Comparison of ENCODE assay signal across 11 cellular contexts in genomic region chr10:83990126-83990525, GRCh38.
DNase-seq lines count a peak whose midpoint lies in the region; ATAC-seq and TF ChIP-seq lines count a peak whose summit lies in the region.
"Had no signal": no experiment of that assay in that cellular context is flagged by ENCODE, and none has a peak within 500 bp of the region (broad histone marks: within the 10 kb centered on the region; RNA-seq: fewer than 3 reads in every experiment).

No MANE protein-coding gene starts in this region.

- intact Hi-C loops in vagina (cut with DNase I) (no loop called here), esophagus squamous epithelium (cut with DNase I) (no loop called here), tibial artery (cut with DNase I; ENCODE audit: low total_unique reads) (no loop called here)

- peak; percentile 92 for ATAC-seq in GM18519 (IDR thresholded peaks at IDR 0.05; ENCODE audit: low FRiP score, unreplicated experiment)
- ATAC-seq in GM21619 (IDR thresholded peaks at IDR 0.05; ENCODE audit: unreplicated experiment) = peak; percentile 92
- ATAC-seq in HG03342 (IDR thresholded peaks at IDR 0.05; ENCODE audit: unreplicated experiment) = peak; percentile 94

- DNase-seq in globus pallidus (ENCODE audit: low spot score) (peak; percentile 64), vagina (ENCODE audit: extremely low spot score in 2 of 2) (no peak), esophagus squamous epithelium (lab: John Stamatoyannopoulos, UW) (no peak), tibial artery (no peak)
- no peak for DNase-seq in activated T-cell treated with anti-CD3 and anti-CD28 coated beads, Interleukin-2, amount 50 U/mL, for 48 hours
- DNase-seq: Caco-2, T-helper 9 cell had no signal

- H3K4me3 ChIP-seq in vagina (no peak overlapping the region), esophagus squamous epithelium (no peak overlapping the region), tibial artery (no peak overlapping the region)
- H3K4me3 ChIP-seq: pancreas had no signal

- H3K4me1 ChIP-seq in vagina (no peaks in the 10 kb centered on the region), esophagus squamous epithelium (no peaks in the 10 kb centered on the region), tibial artery (no peaks in the 10 kb centered on the region)
- H3K4me1 ChIP-seq: Caco-2, pancreas had no signal

- TF ChIP-seq POLR2A in vagina (IDR thresholded peaks at IDR 0.05) = no peak
- TF ChIP-seq POLR2A in esophagus squamous epithelium (IDR thresholded peaks at IDR 0.05) = no peak

- H3K9me3 ChIP-seq in vagina = no peaks in the 10 kb centered on the region
- H3K9me3 ChIP-seq in esophagus squamous epithelium = no peaks in the 10 kb centered on the region
- no peaks in the 10 kb centered on the region for H3K9me3 ChIP-seq in tibial artery
- H3K9me3 ChIP-seq: Caco-2, pancreas had no signal

- H3K36me3 ChIP-seq in vagina (no peaks in the 10 kb centered on the region), esophagus squamous epithelium (no peaks in the 10 kb centered on the region), tibial artery (no peaks in the 10 kb centered on the region)
- H3K36me3 ChIP-seq: pancreas had no signal

- WGBS in esophagus squamous epithelium, 2 donors = 62 to 71% methylated on average over 3 of the region's 3 CpGs

- H3K27me3 ChIP-seq in vagina (no peaks in the 10 kb centered on the region), esophagus squamous epithelium (no peaks in the 10 kb centered on the region), tibial artery (no peaks in the 10 kb centered on the region)
- H3K27me3 ChIP-seq: pancreas had no signal

- H3K27ac ChIP-seq in vagina (no peak overlapping the region), esophagus squamous epithelium (no peak overlapping the region), tibial artery (no peak overlapping the region)
- H3K27ac ChIP-seq: pancreas had no signal

- TF ChIP-seq CTCF in vagina (IDR thresholded peaks at IDR 0.05) = no peak
- TF ChIP-seq CTCF in esophagus squamous epithelium (IDR thresholded peaks at IDR 0.05) = no peak
- TF ChIP-seq CTCF in tibial artery (IDR thresholded peaks at IDR 0.05) = no peak
